In genomic region chr6:168060521-168060931, GRCh38 we compare ENCODE assay signal across 9 cellular contexts. TPM values are rescaled to one million over a fixed set of nuclear protein-coding genes. Genes with fewer than 3 reads are reported as not detected.
DNase-seq lines count a peak whose midpoint lies in the region; ATAC-seq and TF ChIP-seq lines count a peak whose summit lies in the region.
"Had no signal": no experiment of that assay in that cellular context is flagged by ENCODE, and none has a peak within 500 bp of the region (broad histone marks: within the 10 kb centered on the region; RNA-seq: fewer than 3 reads in every experiment).

No MANE protein-coding gene starts in this region.

- no peaks in the 10 kb centered on the region for H3K9me2 ChIP-seq in GM23338 (ENCODE audit: insufficient read depth)

- no peak overlapping the region for H3K27ac Mint-ChIP-seq in GM23338
- no peak overlapping the region for H3K27ac Mint-ChIP-seq in T-helper 2 cell treated with Interferon-gamma antibody and Interleukin-4, amounts not matched to agents 5 μg/mL and 100 μg/mL, for 36 hours

- no peak overlapping the region for H3K27ac ChIP-seq in GM23338 (ENCODE audit: low read depth)
- H3K27ac ChIP-seq: epithelial cell of prostate had no signal

- no peaks in the 10 kb centered on the region for H3K79me2 ChIP-seq in GM23338 (replicated peaks; ENCODE audit: insufficient read depth)

- H3F3A ChIP-seq in GM23338 (replicated peaks; ENCODE audit: low read depth), result no peaks in the 10 kb centered on the region

- H3K36me3 ChIP-seq in GM23338 (ENCODE audit: insufficient read depth), result no peaks in the 10 kb centered on the region

- H3K4me1 Mint-ChIP-seq in GM23338, result no peaks in the 10 kb centered on the region
- no peaks in the 10 kb centered on the region for H3K4me1 Mint-ChIP-seq in T-helper 2 cell treated with Interferon-gamma antibody and Interleukin-4, amounts not matched to agents 5 μg/mL and 100 μg/mL, for 36 hours (ENCODE audit: low read depth)

- intact Hi-C loops in cardiac septum (cut with DNase I), result loop anchor here (2.0 to 5.0 kb wide), 2 partner anchors 57 to 72 kb away; no protein-coding TSS in a partner anchor

- H3K4me1 ChIP-seq in GM23338 (ENCODE audit: insufficient read depth), result no peaks in the 10 kb centered on the region

- H4K20me1 ChIP-seq in GM23338 (replicated peaks; ENCODE audit: insufficient read depth), result no peaks in the 10 kb centered on the region

- in situ Hi-C loops in SK-MEL-5 (cut with HindIII; ENCODE audit: low pct_unique_long_range_greater_than_20kb, low sequenced_read_pairs), result no loop called here

- H3K4me3 Mint-ChIP-seq in GM23338, result no peak overlapping the region
- no peak overlapping the region for H3K4me3 Mint-ChIP-seq in T-helper 2 cell treated with Interferon-gamma antibody and Interleukin-4, amounts not matched to agents 5 μg/mL and 100 μg/mL, for 36 hours

- peaks cover 7% of the 10 kb centered on the region for H3K27me3 Mint-ChIP-seq in GM23338 (ENCODE audit: insufficient read depth, low read depth, poor library complexity)
- H3K27me3 Mint-ChIP-seq in T-helper 2 cell treated with Interferon-gamma antibody and Interleukin-4, amounts not matched to agents 5 μg/mL and 100 μg/mL, for 36 hours (ENCODE audit: low read depth), result no peaks in the 10 kb centered on the region

- DNase-seq in GM23338 (ENCODE audit: low spot score) (peak; percentile 64), SK-MEL-5 (ENCODE audit: low read depth, low spot score) (peak; percentile 57), cardiac septum (ENCODE audit: low spot score) (peak; percentile 88), retinal pigment epithelial cell (ENCODE audit: low read depth) (peak; percentile 20), NCI-H1048 (lab: John Stamatoyannopoulos, UW) (no peak)
- no peak for DNase-seq in T-helper 2 cell treated with Interferon-gamma antibody and Interleukin-4, amounts not matched to agents 5 μg/mL and 100 μg/mL, for 36 hours (ENCODE audit: low spot score)

- no peaks in the 10 kb centered on the region for H3K9me3 Mint-ChIP-seq in GM23338
- H3K9me3 Mint-ChIP-seq in T-helper 2 cell treated with Interferon-gamma antibody and Interleukin-4, amounts not matched to agents 5 μg/mL and 100 μg/mL, for 36 hours, result no peaks in the 10 kb centered on the region

- H3K4me2 ChIP-seq in GM23338, result no peak overlapping the region

- no peak overlapping the region for H2AFZ ChIP-seq in GM23338

- TF ChIP-seq CTCF in GM23338 (conservative IDR thresholded peaks at IDR 0.05; ENCODE audit: low read depth in 2 of 2) (peak; percentile 58 to 93), retinal pigment epithelial cell (conservative IDR thresholded peaks at IDR 0.05; ENCODE audit: low read depth, low read length) (peak; percentile 79)

- H3K27me3 ChIP-seq in GM23338 (ENCODE audit: insufficient read depth), result no peaks in the 10 kb centered on the region

- no peaks in the 10 kb centered on the region for H3K36me3 Mint-ChIP-seq in GM23338 (ENCODE audit: low read depth)
- no peaks in the 10 kb centered on the region for H3K36me3 Mint-ChIP-seq in T-helper 2 cell treated with Interferon-gamma antibody and Interleukin-4, amounts not matched to agents 5 μg/mL and 100 μg/mL, for 36 hours (ENCODE audit: low read depth)

- ATAC-seq in GM23338 (peak; percentile 60), HG03442 (IDR thresholded peaks at IDR 0.05; ENCODE audit: unreplicated experiment) (no peak), HG02938 (IDR thresholded peaks at IDR 0.05; ENCODE audit: unreplicated experiment) (no peak)

- H3K4me3 ChIP-seq in GM23338, result no peak overlapping the region
- no peak overlapping the region for H3K4me3 ChIP-seq in retinal pigment epithelial cell (ENCODE audit: low read length)

TF ChIP-seq in GM23338, 12 proteins besides CTCF, POLR2A, EP300 and RAD21 (continues in another document):
- TF ChIP-seq EZH2 (IDR thresholded peaks at IDR 0.05; ENCODE audit: low read depth, unreplicated experiment) (no peak), STAT1 (IDR thresholded peaks at IDR 0.05; ENCODE audit: unreplicated experiment) (no peak), ETS1 (IDR thresholded peaks at IDR 0.05) (no peak), NANOG (IDR thresholded peaks at IDR 0.05; ENCODE audit: borderline replicate concordance) (no peak), REST (IDR thresholded peaks at IDR 0.05; ENCODE audit: unreplicated experiment) (no peak), EZH2phosphoT487 (IDR thresholded peaks at IDR 0.05; ENCODE audit: unreplicated experiment) (no peak), ZNF114 (CRISPR knock-in tag; IDR thresholded peaks at IDR 0.05) (no peak)

RNA-seq across cellular contexts. Expression of gene FRMD1, which starts 18.5 kb away (rescaled TPM):
- total RNA-seq in GM23338 (2014; rRNA removed; shearing (Covaris generic)), result 1.0 TPM in 2 replicates
- polyA plus RNA-seq in GM23338 (2016; fragmentation: Nextera tagmentation; extraction: Ambion mirVana), result 2.0 and 2.1 TPM in 2 replicates
- total RNA-seq in SK-MEL-5 (2014; rRNA removed; shearing (Covaris generic)), result not detected in 2 replicates
- polyA plus RNA-seq in SK-MEL-5 (2015; cell fraction: cytosol; rRNA removed), result not detected in 2 replicates
- polyA plus RNA-seq in SK-MEL-5 (2015; cell fraction: nucleus; rRNA removed), result not detected in 2 replicates
- not detected for total RNA-seq in cardiac septum

Comparison
In these comparisons a context has a peak if more than half of its experiments do, and no peak if none do; other contexts are left out.
1. DNase-seq: peak in GM23338 (single experiment), SK-MEL-5 (single experiment), cardiac septum (single experiment) and retinal pigment epithelial cell (single experiment); none in NCI-H1048 (single experiment) and T-helper 2 cell treated with Interferon-gamma antibody and Interleukin-4, amounts not matched to agents 5 μg/mL and 100 μg/mL, for 36 hours (single experiment).